7 cellular contexts compared by ENCODE assay signal in genomic region chr20:56400001-56400640, GRCh38. TPM values are rescaled to one million over a fixed set of nuclear protein-coding genes. Genes with fewer than 3 reads are reported as not detected.
A peak's percentile ranks its signal among the peaks of the same experiment; 100 is the strongest.
DNase-seq lines count a peak whose midpoint lies in the region; ATAC-seq and TF ChIP-seq lines count a peak whose summit lies in the region.

No MANE protein-coding gene starts in this region.

- H3K4me1 Mint-ChIP-seq in endodermal cell: no peaks in the 10 kb centered on the region
- H3K4me1 Mint-ChIP-seq in naive B cell: peaks cover 0 to 19% (median 9%) of the 10 kb centered on the region in 3 donors
- no peaks in the 10 kb centered on the region for H3K4me1 Mint-ChIP-seq in type B pancreatic cell (ENCODE audit: unreplicated experiment)

- H3K4me1 ChIP-seq in endodermal cell (ENCODE audit: control insufficient read depth, insufficient read depth, low read length): no peaks in the 10 kb centered on the region

- DNase-seq in GM12865 (ENCODE audit: low read depth): peak; percentile 74
- DNase-seq in NCI-H226: peak; percentile 9
- peak; percentile 63 to 74 for DNase-seq in activated CD4-positive, alpha-beta T cell treated with anti-CD3 and anti-CD28 coated beads for 4 hours
- peak; percentile 78 for DNase-seq in endodermal cell
- DNase-seq in naive B cell: peak; percentile 51
- no peak for DNase-seq in type B pancreatic cell (ENCODE audit: extremely low spot score, unreplicated experiment)

- no peaks in the 10 kb centered on the region for H3K9me3 ChIP-seq in endodermal cell (ENCODE audit: control insufficient read depth, low read length)

- H3K27ac Mint-ChIP-seq in endodermal cell: no peak overlapping the region
- H3K27ac Mint-ChIP-seq in naive B cell: no peak overlapping the region
- H3K27ac Mint-ChIP-seq in type B pancreatic cell: no peak overlapping the region

- no peaks in the 10 kb centered on the region for H3K9me3 Mint-ChIP-seq in endodermal cell
- H3K9me3 Mint-ChIP-seq in naive B cell: no peaks in the 10 kb centered on the region
- no peaks in the 10 kb centered on the region for H3K9me3 Mint-ChIP-seq in type B pancreatic cell

- no peak overlapping the region for H3K4me3 ChIP-seq in GM12865 (ENCODE audit: low read depth, low read length)
- no peak overlapping the region for H3K4me3 ChIP-seq in endodermal cell (ENCODE audit: low read length)

- no peaks in the 10 kb centered on the region for H3K27me3 ChIP-seq in endodermal cell (ENCODE audit: control insufficient read depth, insufficient read depth, low read length, poor library complexity, severe bottlenecking)

- peaks cover 96% of the 10 kb centered on the region for H3K36me3 ChIP-seq in endodermal cell (ENCODE audit: control insufficient read depth, insufficient read depth, low read length)

- H3K27me3 Mint-ChIP-seq in endodermal cell (ENCODE audit: insufficient read depth): no peaks in the 10 kb centered on the region
- no peaks in the 10 kb centered on the region for H3K27me3 Mint-ChIP-seq in naive B cell
- H3K27me3 Mint-ChIP-seq in type B pancreatic cell: no peaks in the 10 kb centered on the region

- no peak overlapping the region for H3K27ac ChIP-seq in endodermal cell (ENCODE audit: low read depth, low read length)

- ATAC-seq in HG02642 (IDR thresholded peaks at IDR 0.05; ENCODE audit: poor library complexity, unreplicated experiment) (peak; percentile 51), naive B cell (ENCODE audit: low read depth in 2 of 2) (peak; percentile 55 to 73)

- H3K4me3 Mint-ChIP-seq in endodermal cell: no peak overlapping the region
- H3K4me3 Mint-ChIP-seq in naive B cell: peak overlapping the region in 1 of 8 donors; percentile 57
- no peak overlapping the region for H3K4me3 Mint-ChIP-seq in type B pancreatic cell

- peak; percentile 78 for TF ChIP-seq CTCF in GM12865 (IDR thresholded peaks at IDR 0.05; ENCODE audit: insufficient read depth, low read depth, low read length, missing control alignments)
- TF ChIP-seq CTCF in endodermal cell (conservative IDR thresholded peaks at IDR 0.05): peak; percentile 93
- peak; percentile 92 for TF ChIP-seq CTCF in type B pancreatic cell (conservative IDR thresholded peaks at IDR 0.05)

- H3K9ac ChIP-seq in endodermal cell (ENCODE audit: extremely low read depth, low read length, poor library complexity, severe bottlenecking): no peak overlapping the region

- peaks cover 84% of the 10 kb centered on the region for H3K36me3 Mint-ChIP-seq in endodermal cell (ENCODE audit: low read depth)
- peaks cover 26 to 32% of the 10 kb centered on the region in 2 donors for H3K36me3 Mint-ChIP-seq in naive B cell
- H3K36me3 Mint-ChIP-seq in type B pancreatic cell: peaks cover 33% of the 10 kb centered on the region

RNA-seq across cellular contexts. Expression of gene CSTF1, which starts 7.7 kb away (rescaled TPM):
- 10 to 100 TPM; 47.9 to 50.1 TPM for total RNA-seq in endodermal cell
- polyA plus RNA-seq in endodermal cell (2013, experiment 1 of 2): 45.1 TPM
- 39.7 TPM for polyA plus RNA-seq in endodermal cell (2013, experiment 2 of 2)
- polyA plus RNA-seq in naive B cell (ENCODE audit: low read depth in 6 of 6): 10 to 100 TPM; 23.6 to 38.0 (median 26.5) TPM
- 43.2 and 48.4 TPM in 2 replicates for total RNA-seq in type B pancreatic cell (ENCODE audit: low replicate concordance)

RNA-seq across cellular contexts. Expression of gene AURKA, which starts 8.1 kb away (rescaled TPM):
- total RNA-seq in endodermal cell: 10 to 100 TPM; 56.3 to 85.9 TPM
- 64.2 TPM for polyA plus RNA-seq in endodermal cell (2013, experiment 1 of 2)
- polyA plus RNA-seq in endodermal cell (2013, experiment 2 of 2): 75.5 TPM
- 1 to 10 TPM in 2 of 6 donors, under 1 TPM in 3, not detected in 1; 0.13 to 1.6 (median 0.96) TPM for polyA plus RNA-seq in naive B cell (ENCODE audit: low read depth in 6 of 6)
- 20.3 and 42.7 TPM in 2 replicates for total RNA-seq in type B pancreatic cell (ENCODE audit: low replicate concordance)

RNA-seq across cellular contexts. Expression of gene CASS4, which starts 11.9 kb away (rescaled TPM):
- total RNA-seq in endodermal cell (not detected), type B pancreatic cell (ENCODE audit: low replicate concordance) (0.38 and 0.56 TPM in 2 replicates)
- 0.11 TPM for polyA plus RNA-seq in endodermal cell (2013, experiment 1 of 2)
- 0.12 TPM for polyA plus RNA-seq in endodermal cell (2013, experiment 2 of 2)
- polyA plus RNA-seq in naive B cell (ENCODE audit: low read depth in 6 of 6): under 1 TPM in 4 of 6 donors, not detected in 2; 0.20 to 0.46 (median 0.28) TPM

RNA-seq across cellular contexts. Expression of gene FAM210B, which starts 41.3 kb away (rescaled TPM):
- total RNA-seq in endodermal cell (10 to 100 TPM; 16.8 to 34.1 TPM), type B pancreatic cell (ENCODE audit: low replicate concordance) (58.3 and 58.4 TPM in 2 replicates)
- polyA plus RNA-seq in endodermal cell (2013, experiment 1 of 2): 61.2 TPM
- polyA plus RNA-seq in endodermal cell (2013, experiment 2 of 2): 62.7 TPM
- polyA plus RNA-seq in naive B cell (ENCODE audit: low read depth in 6 of 6): 10 to 100 TPM; 10.5 to 25.6 (median 13.6) TPM
